9 cellular contexts compared by ENCODE assay signal in the genomic region with DNA sequence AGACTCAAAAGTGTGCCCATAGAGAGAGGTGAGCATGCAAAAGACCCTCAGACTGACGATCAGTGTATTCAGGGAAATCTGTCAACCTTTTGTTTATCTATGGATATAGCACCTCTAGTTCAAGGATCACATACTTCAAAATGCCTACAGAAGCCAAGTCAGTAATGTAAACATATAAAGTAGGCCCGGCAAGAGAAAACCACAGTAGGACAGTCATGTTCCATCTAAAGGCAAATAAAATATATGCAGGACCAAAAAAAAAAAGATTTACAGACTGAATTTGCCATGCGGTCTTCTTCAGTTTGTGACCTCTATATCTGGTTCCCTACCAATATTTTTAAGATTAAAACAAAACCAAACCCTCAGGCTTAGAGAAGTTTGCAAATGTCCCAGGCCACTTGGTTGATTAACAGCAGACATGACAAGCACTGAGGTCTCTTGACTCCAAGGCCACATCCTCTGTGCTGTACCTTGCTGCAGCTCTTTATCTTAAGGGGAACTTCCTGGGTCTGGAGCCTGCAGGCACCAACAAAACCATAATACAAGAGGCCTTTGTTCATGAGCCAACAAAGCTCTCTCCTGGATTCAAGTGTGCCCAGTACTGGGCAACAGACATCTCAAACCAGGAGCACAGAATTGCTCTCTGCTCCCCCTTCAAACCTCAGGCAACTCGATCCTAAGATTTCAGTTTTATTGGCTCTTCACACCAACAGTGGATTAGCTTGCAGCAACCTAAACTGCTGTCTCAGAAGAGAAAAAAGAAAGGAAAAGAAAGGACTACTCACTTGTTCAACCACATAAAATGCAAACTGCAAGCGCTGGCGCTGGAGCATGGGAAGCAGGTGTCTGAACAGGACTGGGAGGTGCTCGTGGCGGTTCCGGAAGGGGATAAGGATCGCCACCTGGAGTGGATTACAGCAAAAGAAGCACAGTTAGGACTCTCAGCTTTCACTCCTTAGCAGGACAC.
DNase-seq lines count a peak whose midpoint lies in the region; TF ChIP-seq lines count a peak whose summit lies in the region.
"Had no signal": no experiment of that assay in that cellular context is flagged by ENCODE, and none has a peak within 500 bp of the region (broad histone marks: within the 10 kb centered on the region; RNA-seq: fewer than 3 reads in every experiment).

No MANE protein-coding gene starts in this region.

- H3K4me1 ChIP-seq in mucosa of rectum (ENCODE audit: control insufficient read depth in 2 of 2, insufficient read depth in 2 of 2, low read length in 2 of 2) (peaks cover 7 to 13% of the 10 kb centered on the region in 2 donors), Karpas-422 (ENCODE audit: low read length) (peaks cover under 1% of the 10 kb centered on the region)

- peak overlapping the region in 1 of 2 donors; percentile 5 for H3K9ac ChIP-seq in mucosa of rectum (ENCODE audit: low read depth in 1 of 2, low read length in 2 of 2)
- no peak overlapping the region for H3K9ac ChIP-seq in Karpas-422 (ENCODE audit: low read length)

- H3K27ac ChIP-seq in mucosa of rectum (ENCODE audit: low read depth in 2 of 2, low read length in 2 of 2) (peak overlapping the region; percentile 62 to 63), Karpas-422 (ENCODE audit: low read length) (no peak overlapping the region)

- H3K79me2 ChIP-seq in Karpas-422 (ENCODE audit: low read length) = no peaks in the 10 kb centered on the region

- no peak overlapping the region for H3K4me3 ChIP-seq in mucosa of rectum (ENCODE audit: low read length in 2 of 2)
- H3K4me3 ChIP-seq in Karpas-422 (ENCODE audit: low read length) = no peak overlapping the region

- no peaks in the 10 kb centered on the region for H3K4me1 Mint-ChIP-seq in CD14-positive monocyte
- H3K4me1 Mint-ChIP-seq in activated T-helper 1 cell treated with anti-CD3 and anti-CD28 coated beads, Interleukin-12 subunit alpha, Interleukin-12 subunit beta, Interleukin-2, Interleukin-4 antibody, amounts not matched to agents 30 ng/mL and 10 ng/mL and 1 ng/mL, durations not matched to agents 14 hours and 24 hours and 36 hours (ENCODE audit: low read depth) = peaks cover 22% of the 10 kb centered on the region

- no peaks in the 10 kb centered on the region for H3K27me3 Mint-ChIP-seq in CD14-positive monocyte (ENCODE audit: low read depth in 3 of 3)
- no peaks in the 10 kb centered on the region for H3K27me3 Mint-ChIP-seq in activated T-helper 1 cell treated with anti-CD3 and anti-CD28 coated beads, Interleukin-12 subunit alpha, Interleukin-12 subunit beta, Interleukin-2, Interleukin-4 antibody, amounts not matched to agents 30 ng/mL and 10 ng/mL and 1 ng/mL, durations not matched to agents 14 hours and 24 hours and 36 hours (ENCODE audit: insufficient read depth)

- intact Hi-C loops in CD14-positive monocyte (cut with micrococcal nuclease) = no loop called here
- intact Hi-C loops in activated T-helper 1 cell treated with anti-CD3 and anti-CD28 coated beads, Interleukin-12 subunit alpha, Interleukin-12 subunit beta, Interleukin-2, Interleukin-4 antibody, amounts not matched to agents 30 ng/mL and 10 ng/mL and 1 ng/mL, durations not matched to agents 14 hours and 24 hours and 36 hours (cut with micrococcal nuclease) = no loop called here

- no peaks in the 10 kb centered on the region for H3K9me3 Mint-ChIP-seq in CD14-positive monocyte
- no peaks in the 10 kb centered on the region for H3K9me3 Mint-ChIP-seq in activated T-helper 1 cell treated with anti-CD3 and anti-CD28 coated beads, Interleukin-12 subunit alpha, Interleukin-12 subunit beta, Interleukin-2, Interleukin-4 antibody, amounts not matched to agents 30 ng/mL and 10 ng/mL and 1 ng/mL, durations not matched to agents 14 hours and 24 hours and 36 hours

- H3K36me3 ChIP-seq in mucosa of rectum (ENCODE audit: control insufficient read depth in 2 of 2, insufficient read depth in 2 of 2, low read length in 2 of 2) (peaks cover 59 to 66% of the 10 kb centered on the region in 2 donors), Karpas-422 (ENCODE audit: insufficient read depth, low read length) (no peaks in the 10 kb centered on the region)

- no peaks in the 10 kb centered on the region for H3K27me3 ChIP-seq in mucosa of rectum (ENCODE audit: control insufficient read depth in 2 of 2, insufficient read depth in 2 of 2, low read length in 2 of 2)
- H3K27me3 ChIP-seq in Karpas-422 (ENCODE audit: low read length) = peaks cover 2% of the 10 kb centered on the region; the same call in 1 of the 2 replicates

- TF ChIP-seq CTCF in CD14-positive monocyte (IDR thresholded peaks at IDR 0.05) = no peak

- H3K9me3 ChIP-seq in mucosa of rectum (ENCODE audit: control insufficient read depth in 2 of 2, low read length in 2 of 2) (no peaks in the 10 kb centered on the region), Karpas-422 (ENCODE audit: low read length) (no peaks in the 10 kb centered on the region)

- no peak overlapping the region for H3K4me3 Mint-ChIP-seq in CD14-positive monocyte
- H3K4me3 Mint-ChIP-seq in activated T-helper 1 cell treated with anti-CD3 and anti-CD28 coated beads, Interleukin-12 subunit alpha, Interleukin-12 subunit beta, Interleukin-2, Interleukin-4 antibody, amounts not matched to agents 30 ng/mL and 10 ng/mL and 1 ng/mL, durations not matched to agents 14 hours and 24 hours and 36 hours = no peak overlapping the region

- no peak for DNase-seq in CD14-positive monocyte (ENCODE audit: low spot score)
- peak; percentile 63 for DNase-seq in NCI-H1105 (lab: John Stamatoyannopoulos, UW)
- DNase-seq in activated T-helper 1 cell treated with anti-CD3 and anti-CD28 coated beads, Interleukin-12 subunit alpha, Interleukin-12 subunit beta, Interleukin-2, Interleukin-4 antibody, amounts not matched to agents 30 ng/mL and 10 ng/mL and 1 ng/mL, durations not matched to agents 14 hours and 24 hours and 36 hours (ENCODE audit: low spot score) = peak; percentile 12
- DNase-seq in GM19238 (ENCODE audit: insufficient read length, low spot score) = no peak
- no peak for DNase-seq in activated effector memory CD4-positive, alpha-beta T cell treated with Interleukin-2 at 50 U/mL for 16 hours
- no peak for DNase-seq in Karpas-422
- no peak for DNase-seq in kidney tubule cell (ENCODE audit: low spot score)
- DNase-seq: AML-193 had no signal

- peak overlapping the region in 4 of 7 donors; percentile 14 to 51 (median 39) for H3K27ac Mint-ChIP-seq in CD14-positive monocyte
- peak overlapping the region; percentile 69 for H3K27ac Mint-ChIP-seq in activated T-helper 1 cell treated with anti-CD3 and anti-CD28 coated beads, Interleukin-12 subunit alpha, Interleukin-12 subunit beta, Interleukin-2, Interleukin-4 antibody, amounts not matched to agents 30 ng/mL and 10 ng/mL and 1 ng/mL, durations not matched to agents 14 hours and 24 hours and 36 hours

- H4K20me1 ChIP-seq in Karpas-422 (ENCODE audit: insufficient read depth, low read depth, low read length) = 0 out of 2 replicates have a peak, but pooled peaks cover 4% of the 10 kb centered on the region

- H2AFZ ChIP-seq in Karpas-422 (ENCODE audit: low read length) = no peak overlapping the region

- no peaks in the 10 kb centered on the region for H3K9me2 ChIP-seq in Karpas-422 (replicated peaks; ENCODE audit: insufficient read depth, low read length)

- peaks cover 82 to 91% of the 10 kb centered on the region in 2 donors for H3K36me3 Mint-ChIP-seq in CD14-positive monocyte
- peaks cover 51% of the 10 kb centered on the region for H3K36me3 Mint-ChIP-seq in activated T-helper 1 cell treated with anti-CD3 and anti-CD28 coated beads, Interleukin-12 subunit alpha, Interleukin-12 subunit beta, Interleukin-2, Interleukin-4 antibody, amounts not matched to agents 30 ng/mL and 10 ng/mL and 1 ng/mL, durations not matched to agents 14 hours and 24 hours and 36 hours (ENCODE audit: low read depth)

- no peak overlapping the region for H3K4me2 ChIP-seq in Karpas-422 (ENCODE audit: low read depth, low read length, poor library complexity, severe bottlenecking)

Comparison
In these comparisons a context has a peak if more than half of its experiments do, and no peak if none do; other contexts are left out.
1. DNase-seq: peak in NCI-H1105 (single experiment) and activated T-helper 1 cell treated with anti-CD3 and anti-CD28 coated beads, Interleukin-12 subunit alpha, Interleukin-12 subunit beta, Interleukin-2, Interleukin-4 antibody, amounts not matched to agents 30 ng/mL and 10 ng/mL and 1 ng/mL, durations not matched to agents 14 hours and 24 hours and 36 hours (single experiment); none in CD14-positive monocyte (single experiment), GM19238 (single experiment), activated effector memory CD4-positive, alpha-beta T cell treated with Interleukin-2 at 50 U/mL for 16 hours (single experiment), Karpas-422 (single experiment) and kidney tubule cell (single experiment).